Comparison of ENCODE assay signal across 1 cellular context in the genomic region with DNA sequence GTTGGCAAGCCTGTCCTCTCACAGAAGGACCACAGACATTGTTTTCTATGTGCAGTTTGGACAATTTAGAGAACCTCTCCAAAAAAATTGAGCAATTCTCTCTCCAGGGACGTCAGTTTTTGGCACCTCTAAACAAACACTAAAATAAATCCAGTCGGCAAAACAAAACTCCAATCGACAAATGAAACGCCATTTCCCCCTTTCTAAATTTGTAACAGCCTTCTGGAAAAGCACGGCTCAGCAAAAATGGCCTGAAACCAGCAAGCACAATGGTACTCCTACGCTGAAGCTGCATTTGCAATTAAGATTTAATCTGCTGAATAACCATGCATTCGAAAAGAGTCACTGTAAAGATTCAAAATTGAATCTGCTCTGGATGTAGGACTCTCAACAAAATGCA.
TF ChIP-seq lines count a peak whose summit lies in the region.

No MANE protein-coding gene starts in this region.

TF ChIP-seq in GM23338, 12 proteins besides CTCF, POLR2A, EP300 and RAD21 (continued from another document):
- TF ChIP-seq, protein P1, sequence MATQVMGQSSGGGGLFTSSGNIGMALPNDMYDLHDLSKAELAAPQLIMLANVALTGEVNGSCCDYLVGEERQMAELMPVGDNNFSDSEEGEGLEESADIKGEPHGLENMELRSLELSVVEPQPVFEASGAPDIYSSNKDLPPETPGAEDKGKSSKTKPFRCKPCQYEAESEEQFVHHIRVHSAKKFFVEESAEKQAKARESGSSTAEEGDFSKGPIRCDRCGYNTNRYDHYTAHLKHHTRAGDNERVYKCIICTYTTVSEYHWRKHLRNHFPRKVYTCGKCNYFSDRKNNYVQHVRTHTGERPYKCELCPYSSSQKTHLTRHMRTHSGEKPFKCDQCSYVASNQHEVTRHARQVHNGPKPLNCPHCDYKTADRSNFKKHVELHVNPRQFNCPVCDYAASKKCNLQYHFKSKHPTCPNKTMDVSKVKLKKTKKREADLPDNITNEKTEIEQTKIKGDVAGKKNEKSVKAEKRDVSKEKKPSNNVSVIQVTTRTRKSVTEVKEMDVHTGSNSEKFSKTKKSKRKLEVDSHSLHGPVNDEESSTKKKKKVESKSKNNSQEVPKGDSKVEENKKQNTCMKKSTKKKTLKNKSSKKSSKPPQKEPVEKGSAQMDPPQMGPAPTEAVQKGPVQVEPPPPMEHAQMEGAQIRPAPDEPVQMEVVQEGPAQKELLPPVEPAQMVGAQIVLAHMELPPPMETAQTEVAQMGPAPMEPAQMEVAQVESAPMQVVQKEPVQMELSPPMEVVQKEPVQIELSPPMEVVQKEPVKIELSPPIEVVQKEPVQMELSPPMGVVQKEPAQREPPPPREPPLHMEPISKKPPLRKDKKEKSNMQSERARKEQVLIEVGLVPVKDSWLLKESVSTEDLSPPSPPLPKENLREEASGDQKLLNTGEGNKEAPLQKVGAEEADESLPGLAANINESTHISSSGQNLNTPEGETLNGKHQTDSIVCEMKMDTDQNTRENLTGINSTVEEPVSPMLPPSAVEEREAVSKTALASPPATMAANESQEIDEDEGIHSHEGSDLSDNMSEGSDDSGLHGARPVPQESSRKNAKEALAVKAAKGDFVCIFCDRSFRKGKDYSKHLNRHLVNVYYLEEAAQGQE (IDR thresholded peaks at IDR 0.05; ENCODE audit: unreplicated experiment), result no peak
- TF ChIP-seq STAT1 (IDR thresholded peaks at IDR 0.05; ENCODE audit: unreplicated experiment) (no peak), ZNF331 (CRISPR knock-in tag; IDR thresholded peaks at IDR 0.05; ENCODE audit: low read depth) (no peak), POLR2AphosphoS5 (IDR thresholded peaks at IDR 0.05; ENCODE audit: low read depth) (no peak), EZH2phosphoT487 (IDR thresholded peaks at IDR 0.05; ENCODE audit: unreplicated experiment) (no peak), CREB1 (CRISPR knock-in tag; IDR thresholded peaks at IDR 0.05; ENCODE audit: low read depth) (no peak)
TF ChIP-seq in GM23338: peak in this region for 0.
